1 cellular context compared by ENCODE assay signal in the genomic region with DNA sequence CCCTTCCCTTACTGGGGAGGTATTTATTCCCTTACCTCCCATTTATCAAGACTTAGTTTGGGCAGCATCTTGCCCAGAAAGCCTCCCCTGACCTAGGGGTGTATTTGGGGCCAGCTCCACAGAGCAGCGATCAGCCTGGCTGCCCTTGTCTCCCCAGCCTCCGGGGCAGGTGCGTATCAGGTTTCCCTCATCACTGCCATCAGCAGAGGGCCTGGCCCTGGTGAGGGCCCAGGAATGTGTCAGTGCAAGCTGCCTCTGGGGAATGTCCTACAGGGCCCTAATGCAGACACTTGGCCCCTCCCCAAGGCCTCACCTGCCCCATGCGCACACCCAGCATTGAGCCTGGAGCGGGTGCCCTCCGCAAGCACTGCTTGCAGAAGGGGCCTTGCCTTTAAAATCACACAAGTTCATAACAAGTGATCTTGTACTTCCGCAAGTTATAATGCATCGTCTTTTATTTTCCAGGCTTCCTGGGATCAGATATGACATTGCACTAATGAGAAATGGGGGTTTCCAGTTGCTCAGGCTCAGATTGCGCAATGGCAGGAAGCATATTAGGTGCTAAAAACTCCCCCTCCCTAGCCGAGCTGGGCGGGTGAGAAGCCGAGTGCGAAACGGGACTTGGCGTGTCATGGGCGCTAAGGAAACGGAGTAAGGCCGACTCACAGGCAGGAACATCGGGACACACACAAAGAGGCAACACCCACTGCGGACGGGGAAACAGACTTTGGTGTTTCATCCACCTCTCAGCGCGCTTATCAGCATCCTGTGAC.
A peak's percentile ranks its signal among the peaks of the same experiment; 100 is the strongest.
TF ChIP-seq lines count a peak whose summit lies in the region.

No MANE protein-coding gene starts in this region.

TF ChIP-seq in HepG2, 621 proteins besides CTCF, POLR2A, EP300 and RAD21 (continued from another document and continues in another):
- TF ChIP-seq, protein P1, sequence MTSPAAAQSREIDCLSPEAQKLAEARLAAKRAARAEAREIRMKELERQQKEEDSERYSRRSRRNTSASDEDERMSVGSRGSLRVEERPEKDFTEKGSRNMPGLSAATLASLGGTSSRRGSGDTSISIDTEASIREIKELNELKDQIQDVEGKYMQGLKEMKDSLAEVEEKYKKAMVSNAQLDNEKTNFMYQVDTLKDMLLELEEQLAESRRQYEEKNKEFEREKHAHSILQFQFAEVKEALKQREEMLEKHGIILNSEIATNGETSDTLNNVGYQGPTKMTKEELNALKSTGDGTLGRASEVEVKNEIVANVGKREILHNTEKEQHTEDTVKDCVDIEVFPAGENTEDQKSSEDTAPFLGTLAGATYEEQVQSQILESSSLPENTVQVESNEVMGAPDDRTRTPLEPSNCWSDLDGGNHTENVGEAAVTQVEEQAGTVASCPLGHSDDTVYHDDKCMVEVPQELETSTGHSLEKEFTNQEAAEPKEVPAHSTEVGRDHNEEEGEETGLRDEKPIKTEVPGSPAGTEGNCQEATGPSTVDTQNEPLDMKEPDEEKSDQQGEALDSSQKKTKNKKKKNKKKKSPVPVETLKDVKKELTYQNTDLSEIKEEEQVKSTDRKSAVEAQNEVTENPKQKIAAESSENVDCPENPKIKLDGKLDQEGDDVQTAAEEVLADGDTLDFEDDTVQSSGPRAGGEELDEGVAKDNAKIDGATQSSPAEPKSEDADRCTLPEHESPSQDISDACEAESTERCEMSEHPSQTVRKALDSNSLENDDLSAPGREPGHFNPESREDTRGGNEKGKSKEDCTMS (CRISPR knock-in tag; conservative IDR thresholded peaks at IDR 0.05): no peak
- TF ChIP-seq, protein P2, sequence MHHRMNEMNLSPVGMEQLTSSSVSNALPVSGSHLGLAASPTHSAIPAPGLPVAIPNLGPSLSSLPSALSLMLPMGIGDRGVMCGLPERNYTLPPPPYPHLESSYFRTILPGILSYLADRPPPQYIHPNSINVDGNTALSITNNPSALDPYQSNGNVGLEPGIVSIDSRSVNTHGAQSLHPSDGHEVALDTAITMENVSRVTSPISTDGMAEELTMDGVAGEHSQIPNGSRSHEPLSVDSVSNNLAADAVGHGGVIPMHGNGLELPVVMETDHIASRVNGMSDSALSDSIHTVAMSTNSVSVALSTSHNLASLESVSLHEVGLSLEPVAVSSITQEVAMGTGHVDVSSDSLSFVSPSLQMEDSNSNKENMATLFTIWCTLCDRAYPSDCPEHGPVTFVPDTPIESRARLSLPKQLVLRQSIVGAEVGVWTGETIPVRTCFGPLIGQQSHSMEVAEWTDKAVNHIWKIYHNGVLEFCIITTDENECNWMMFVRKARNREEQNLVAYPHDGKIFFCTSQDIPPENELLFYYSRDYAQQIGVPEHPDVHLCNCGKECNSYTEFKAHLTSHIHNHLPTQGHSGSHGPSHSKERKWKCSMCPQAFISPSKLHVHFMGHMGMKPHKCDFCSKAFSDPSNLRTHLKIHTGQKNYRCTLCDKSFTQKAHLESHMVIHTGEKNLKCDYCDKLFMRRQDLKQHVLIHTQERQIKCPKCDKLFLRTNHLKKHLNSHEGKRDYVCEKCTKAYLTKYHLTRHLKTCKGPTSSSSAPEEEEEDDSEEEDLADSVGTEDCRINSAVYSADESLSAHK (CRISPR knock-in tag; IDR thresholded peaks at IDR 0.05; ENCODE audit: borderline replicate concordance): no peak
- TF ChIP-seq NCOA1 (CRISPR knock-in tag; IDR thresholded peaks at IDR 0.05) (no peak), ZKSCAN5 (CRISPR knock-in tag; IDR thresholded peaks at IDR 0.05) (no peak), ZNF781 (CRISPR knock-in tag; IDR thresholded peaks at IDR 0.05; ENCODE audit: borderline replicate concordance, not compliant biosample characterization) (no peak), ATM (IDR thresholded peaks at IDR 0.05; ENCODE audit: borderline replicate concordance) (no peak), EED (CRISPR knock-in tag; IDR thresholded peaks at IDR 0.05) (no peak), ZKSCAN1 (IDR thresholded peaks at IDR 0.05; ENCODE audit: low read length) (no peak), MBD4 (IDR thresholded peaks at IDR 0.05; ENCODE audit: borderline replicate concordance, low read length) (no peak), SSRP1 (CRISPR knock-in tag; IDR thresholded peaks at IDR 0.05) (no peak), ZNF543 (CRISPR knock-in tag; IDR thresholded peaks at IDR 0.05) (no peak), KLF12 (CRISPR knock-in tag; IDR thresholded peaks at IDR 0.05; ENCODE audit: borderline replicate concordance) (no peak), NFRKB (IDR thresholded peaks at IDR 0.05) (no peak), SP1 (IDR thresholded peaks at IDR 0.05) (no peak), SP1 (CRISPR knock-in tag; IDR thresholded peaks at IDR 0.05) (no peak), ZNF121 (CRISPR knock-in tag; IDR thresholded peaks at IDR 0.05) (no peak), ZNF567 (CRISPR knock-in tag; IDR thresholded peaks at IDR 0.05; ENCODE audit: borderline replicate concordance) (no peak), ZBTB20 (CRISPR knock-in tag; IDR thresholded peaks at IDR 0.05; ENCODE audit: borderline replicate concordance, low read depth) (no peak), HNRNPK (IDR thresholded peaks at IDR 0.05; ENCODE audit: low read depth, low read length, poor library complexity, severe bottlenecking) (no peak), NR3C1 (CRISPR knock-in tag; IDR thresholded peaks at IDR 0.05) (no peak), PAF1 (CRISPR knock-in tag; IDR thresholded peaks at IDR 0.05) (no peak), ZNF230 (CRISPR knock-in tag; IDR thresholded peaks at IDR 0.05) (no peak), HMG20A (CRISPR knock-in tag; IDR thresholded peaks at IDR 0.05; ENCODE audit: borderline replicate concordance) (no peak), CEBPG (CRISPR knock-in tag; IDR thresholded peaks at IDR 0.05) (peak; percentile 81), POGZ (CRISPR knock-in tag; IDR thresholded peaks at IDR 0.05) (no peak), ZFP1 (CRISPR knock-in tag; IDR thresholded peaks at IDR 0.05) (no peak), DNMT3B (CRISPR knock-in tag; conservative IDR thresholded peaks at IDR 0.05) (no peak), ZNF235 (CRISPR knock-in tag; IDR thresholded peaks at IDR 0.05; ENCODE audit: borderline replicate concordance) (no peak), SIX1 (CRISPR knock-in tag; IDR thresholded peaks at IDR 0.05; ENCODE audit: borderline replicate concordance) (peak; percentile 40; the same call in 1 of the 2 replicates), CHD2 (IDR thresholded peaks at IDR 0.05; ENCODE audit: low read depth, low read length) (no peak), ZNF44 (CRISPR knock-in tag; IDR thresholded peaks at IDR 0.05) (no peak)
- TF ChIP-seq, protein P3, sequence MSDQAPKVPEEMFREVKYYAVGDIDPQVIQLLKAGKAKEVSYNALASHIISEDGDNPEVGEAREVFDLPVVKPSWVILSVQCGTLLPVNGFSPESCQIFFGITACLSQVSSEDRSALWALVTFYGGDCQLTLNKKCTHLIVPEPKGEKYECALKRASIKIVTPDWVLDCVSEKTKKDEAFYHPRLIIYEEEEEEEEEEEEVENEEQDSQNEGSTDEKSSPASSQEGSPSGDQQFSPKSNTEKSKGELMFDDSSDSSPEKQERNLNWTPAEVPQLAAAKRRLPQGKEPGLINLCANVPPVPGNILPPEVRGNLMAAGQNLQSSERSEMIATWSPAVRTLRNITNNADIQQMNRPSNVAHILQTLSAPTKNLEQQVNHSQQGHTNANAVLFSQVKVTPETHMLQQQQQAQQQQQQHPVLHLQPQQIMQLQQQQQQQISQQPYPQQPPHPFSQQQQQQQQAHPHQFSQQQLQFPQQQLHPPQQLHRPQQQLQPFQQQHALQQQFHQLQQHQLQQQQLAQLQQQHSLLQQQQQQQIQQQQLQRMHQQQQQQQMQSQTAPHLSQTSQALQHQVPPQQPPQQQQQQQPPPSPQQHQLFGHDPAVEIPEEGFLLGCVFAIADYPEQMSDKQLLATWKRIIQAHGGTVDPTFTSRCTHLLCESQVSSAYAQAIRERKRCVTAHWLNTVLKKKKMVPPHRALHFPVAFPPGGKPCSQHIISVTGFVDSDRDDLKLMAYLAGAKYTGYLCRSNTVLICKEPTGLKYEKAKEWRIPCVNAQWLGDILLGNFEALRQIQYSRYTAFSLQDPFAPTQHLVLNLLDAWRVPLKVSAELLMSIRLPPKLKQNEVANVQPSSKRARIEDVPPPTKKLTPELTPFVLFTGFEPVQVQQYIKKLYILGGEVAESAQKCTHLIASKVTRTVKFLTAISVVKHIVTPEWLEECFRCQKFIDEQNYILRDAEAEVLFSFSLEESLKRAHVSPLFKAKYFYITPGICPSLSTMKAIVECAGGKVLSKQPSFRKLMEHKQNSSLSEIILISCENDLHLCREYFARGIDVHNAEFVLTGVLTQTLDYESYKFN (CRISPR knock-in tag; conservative IDR thresholded peaks at IDR 0.05): no peak
- TF ChIP-seq, protein P4, sequence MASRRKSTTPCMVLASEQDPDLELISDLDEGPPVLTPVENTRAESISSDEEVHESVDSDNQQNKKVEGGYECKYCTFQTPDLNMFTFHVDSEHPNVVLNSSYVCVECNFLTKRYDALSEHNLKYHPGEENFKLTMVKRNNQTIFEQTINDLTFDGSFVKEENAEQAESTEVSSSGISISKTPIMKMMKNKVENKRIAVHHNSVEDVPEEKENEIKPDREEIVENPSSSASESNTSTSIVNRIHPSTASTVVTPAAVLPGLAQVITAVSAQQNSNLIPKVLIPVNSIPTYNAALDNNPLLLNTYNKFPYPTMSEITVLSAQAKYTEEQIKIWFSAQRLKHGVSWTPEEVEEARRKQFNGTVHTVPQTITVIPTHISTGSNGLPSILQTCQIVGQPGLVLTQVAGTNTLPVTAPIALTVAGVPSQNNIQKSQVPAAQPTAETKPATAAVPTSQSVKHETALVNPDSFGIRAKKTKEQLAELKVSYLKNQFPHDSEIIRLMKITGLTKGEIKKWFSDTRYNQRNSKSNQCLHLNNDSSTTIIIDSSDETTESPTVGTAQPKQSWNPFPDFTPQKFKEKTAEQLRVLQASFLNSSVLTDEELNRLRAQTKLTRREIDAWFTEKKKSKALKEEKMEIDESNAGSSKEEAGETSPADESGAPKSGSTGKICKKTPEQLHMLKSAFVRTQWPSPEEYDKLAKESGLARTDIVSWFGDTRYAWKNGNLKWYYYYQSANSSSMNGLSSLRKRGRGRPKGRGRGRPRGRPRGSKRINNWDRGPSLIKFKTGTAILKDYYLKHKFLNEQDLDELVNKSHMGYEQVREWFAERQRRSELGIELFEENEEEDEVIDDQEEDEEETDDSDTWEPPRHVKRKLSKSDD (CRISPR knock-in tag; IDR thresholded peaks at IDR 0.05; ENCODE audit: low read depth): no peak
- TF ChIP-seq, protein P5, sequence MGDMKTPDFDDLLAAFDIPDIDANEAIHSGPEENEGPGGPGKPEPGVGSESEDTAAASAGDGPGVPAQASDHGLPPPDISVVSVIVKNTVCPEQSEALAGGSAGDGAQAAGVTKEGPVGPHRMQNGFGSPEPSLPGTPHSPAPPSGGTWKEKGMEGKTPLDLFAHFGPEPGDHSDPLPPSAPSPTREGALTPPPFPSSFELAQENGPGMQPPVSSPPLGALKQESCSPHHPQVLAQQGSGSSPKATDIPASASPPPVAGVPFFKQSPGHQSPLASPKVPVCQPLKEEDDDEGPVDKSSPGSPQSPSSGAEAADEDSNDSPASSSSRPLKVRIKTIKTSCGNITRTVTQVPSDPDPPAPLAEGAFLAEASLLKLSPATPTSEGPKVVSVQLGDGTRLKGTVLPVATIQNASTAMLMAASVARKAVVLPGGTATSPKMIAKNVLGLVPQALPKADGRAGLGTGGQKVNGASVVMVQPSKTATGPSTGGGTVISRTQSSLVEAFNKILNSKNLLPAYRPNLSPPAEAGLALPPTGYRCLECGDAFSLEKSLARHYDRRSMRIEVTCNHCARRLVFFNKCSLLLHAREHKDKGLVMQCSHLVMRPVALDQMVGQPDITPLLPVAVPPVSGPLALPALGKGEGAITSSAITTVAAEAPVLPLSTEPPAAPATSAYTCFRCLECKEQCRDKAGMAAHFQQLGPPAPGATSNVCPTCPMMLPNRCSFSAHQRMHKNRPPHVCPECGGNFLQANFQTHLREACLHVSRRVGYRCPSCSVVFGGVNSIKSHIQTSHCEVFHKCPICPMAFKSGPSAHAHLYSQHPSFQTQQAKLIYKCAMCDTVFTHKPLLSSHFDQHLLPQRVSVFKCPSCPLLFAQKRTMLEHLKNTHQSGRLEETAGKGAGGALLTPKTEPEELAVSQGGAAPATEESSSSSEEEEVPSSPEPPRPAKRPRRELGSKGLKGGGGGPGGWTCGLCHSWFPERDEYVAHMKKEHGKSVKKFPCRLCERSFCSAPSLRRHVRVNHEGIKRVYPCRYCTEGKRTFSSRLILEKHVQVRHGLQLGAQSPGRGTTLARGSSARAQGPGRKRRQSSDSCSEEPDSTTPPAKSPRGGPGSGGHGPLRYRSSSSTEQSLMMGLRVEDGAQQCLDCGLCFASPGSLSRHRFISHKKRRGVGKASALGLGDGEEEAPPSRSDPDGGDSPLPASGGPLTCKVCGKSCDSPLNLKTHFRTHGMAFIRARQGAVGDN (CRISPR knock-in tag; IDR thresholded peaks at IDR 0.05): peak; percentile 25; the same call in 1 of the 2 replicates
- TF ChIP-seq, protein P6, sequence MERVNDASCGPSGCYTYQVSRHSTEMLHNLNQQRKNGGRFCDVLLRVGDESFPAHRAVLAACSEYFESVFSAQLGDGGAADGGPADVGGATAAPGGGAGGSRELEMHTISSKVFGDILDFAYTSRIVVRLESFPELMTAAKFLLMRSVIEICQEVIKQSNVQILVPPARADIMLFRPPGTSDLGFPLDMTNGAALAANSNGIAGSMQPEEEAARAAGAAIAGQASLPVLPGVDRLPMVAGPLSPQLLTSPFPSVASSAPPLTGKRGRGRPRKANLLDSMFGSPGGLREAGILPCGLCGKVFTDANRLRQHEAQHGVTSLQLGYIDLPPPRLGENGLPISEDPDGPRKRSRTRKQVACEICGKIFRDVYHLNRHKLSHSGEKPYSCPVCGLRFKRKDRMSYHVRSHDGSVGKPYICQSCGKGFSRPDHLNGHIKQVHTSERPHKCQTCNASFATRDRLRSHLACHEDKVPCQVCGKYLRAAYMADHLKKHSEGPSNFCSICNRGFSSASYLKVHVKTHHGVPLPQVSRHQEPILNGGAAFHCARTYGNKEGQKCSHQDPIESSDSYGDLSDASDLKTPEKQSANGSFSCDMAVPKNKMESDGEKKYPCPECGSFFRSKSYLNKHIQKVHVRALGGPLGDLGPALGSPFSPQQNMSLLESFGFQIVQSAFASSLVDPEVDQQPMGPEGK (CRISPR knock-in tag; IDR thresholded peaks at IDR 0.05): 0 out of 2 replicates have a peak, but pooled peaks have one; percentile 13
- TF ChIP-seq, protein P7, sequence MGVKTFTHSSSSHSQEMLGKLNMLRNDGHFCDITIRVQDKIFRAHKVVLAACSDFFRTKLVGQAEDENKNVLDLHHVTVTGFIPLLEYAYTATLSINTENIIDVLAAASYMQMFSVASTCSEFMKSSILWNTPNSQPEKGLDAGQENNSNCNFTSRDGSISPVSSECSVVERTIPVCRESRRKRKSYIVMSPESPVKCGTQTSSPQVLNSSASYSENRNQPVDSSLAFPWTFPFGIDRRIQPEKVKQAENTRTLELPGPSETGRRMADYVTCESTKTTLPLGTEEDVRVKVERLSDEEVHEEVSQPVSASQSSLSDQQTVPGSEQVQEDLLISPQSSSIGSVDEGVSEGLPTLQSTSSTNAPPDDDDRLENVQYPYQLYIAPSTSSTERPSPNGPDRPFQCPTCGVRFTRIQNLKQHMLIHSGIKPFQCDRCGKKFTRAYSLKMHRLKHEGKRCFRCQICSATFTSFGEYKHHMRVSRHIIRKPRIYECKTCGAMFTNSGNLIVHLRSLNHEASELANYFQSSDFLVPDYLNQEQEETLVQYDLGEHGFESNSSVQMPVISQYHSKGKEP (CRISPR knock-in tag; IDR thresholded peaks at IDR 0.05): no peak
